12 cellular contexts compared by ENCODE assay signal in genomic region chr12:6954316-6954710, GRCh38. TPM values are rescaled to one million over a fixed set of nuclear protein-coding genes. Genes with fewer than 3 reads are reported as not detected.
DNase-seq lines count a peak whose midpoint lies in the region; ATAC-seq, FAIRE-seq and TF ChIP-seq lines count a peak whose summit lies in the region.
"Had no signal": no experiment of that assay in that cellular context is flagged by ENCODE, and none has a peak within 500 bp of the region (broad histone marks: within the 10 kb centered on the region; RNA-seq: fewer than 3 reads in every experiment).

No MANE protein-coding gene starts in this region.

- POLR2A ChIA-PET in endothelial cell of umbilical vein (lab: Charles Lee): no interaction called here

- H2AFZ ChIP-seq in GM23338 (no peak overlapping the region), SU-DHL-6 (ENCODE audit: low read depth, low read length, severe bottlenecking) (no peak overlapping the region), endothelial cell of umbilical vein (ENCODE audit: low read depth, low read length) (peak overlapping the region; percentile 52), smooth muscle cell (ENCODE audit: low read depth) (no peak overlapping the region)

- H3K79me2 ChIP-seq in GM23338 (replicated peaks; ENCODE audit: insufficient read depth) (no peaks in the 10 kb centered on the region), SU-DHL-6 (ENCODE audit: insufficient read depth, low read length) (no peaks in the 10 kb centered on the region), endothelial cell of umbilical vein (ENCODE audit: control insufficient read depth, insufficient read depth, low read length) (no peaks in the 10 kb centered on the region), smooth muscle cell (ENCODE audit: low read depth) (no peaks in the 10 kb centered on the region)

- CTCF ChIA-PET in endothelial cell of umbilical vein (lab: Charles Lee): interaction anchor here (1.2 to 2.2 kb wide), 4 partner anchors 10 to 159 kb away, joined by 3 to 12 read pairs (median 6); partner anchors contain the start of genes C12orf57 and RNU7-1

- no peak for ATAC-seq in GM23338

- intact Hi-C loops in endothelial cell of umbilical vein (cut with micrococcal nuclease) (no loop called here), testis (cut with DNase I; ENCODE audit: low total_unique reads) (no loop called here)

- no peaks in the 10 kb centered on the region for H3K36me3 ChIP-seq in GM23338 (ENCODE audit: insufficient read depth)
- no peaks in the 10 kb centered on the region for H3K36me3 ChIP-seq in SU-DHL-6 (ENCODE audit: low read length)
- no peaks in the 10 kb centered on the region for H3K36me3 ChIP-seq in endothelial cell of umbilical vein (ENCODE audit: control insufficient read depth in 2 of 2, extremely low read depth in 1 of 2, insufficient read depth in 2 of 2, low read length in 2 of 2)
- no peaks in the 10 kb centered on the region for H3K36me3 ChIP-seq in smooth muscle cell (ENCODE audit: low read depth)
- H3K36me3 ChIP-seq in BE2C: no peaks in the 10 kb centered on the region
- no peaks in the 10 kb centered on the region for H3K36me3 ChIP-seq in testis (ENCODE audit: low read depth, missing control alignments)
- H3K36me3 ChIP-seq: HAP-1 had no signal

- no peak for TF ChIP-seq CTCF in GM23338 (conservative IDR thresholded peaks at IDR 0.05; ENCODE audit: low read depth in 2 of 2)
- TF ChIP-seq CTCF in SU-DHL-6 (IDR thresholded peaks at IDR 0.05; ENCODE audit: insufficient read depth, low read length, poor library complexity, severe bottlenecking): no peak
- no peak for TF ChIP-seq CTCF in endothelial cell of umbilical vein (IDR thresholded peaks at IDR 0.05; ENCODE audit: extremely low read depth in 1 of 2, insufficient read depth in 1 of 2, low read depth in 1 of 2, low read length in 2 of 2)
- no peak for TF ChIP-seq CTCF in smooth muscle cell (IDR thresholded peaks at IDR 0.05; ENCODE audit: borderline replicate concordance, insufficient read depth, poor library complexity, severe bottlenecking)
- TF ChIP-seq CTCF in BE2C (IDR thresholded peaks at IDR 0.05; ENCODE audit: low read depth, low read length): no peak
- no peak for TF ChIP-seq CTCF in testis (IDR thresholded peaks at IDR 0.05)

- H3K9ac ChIP-seq in SU-DHL-6 (ENCODE audit: low read length) (no peak overlapping the region), endothelial cell of umbilical vein (replicated peaks; ENCODE audit: extremely low read depth, insufficient read depth, low read length) (no peak overlapping the region), smooth muscle cell (ENCODE audit: low read depth) (no peak overlapping the region)

- no peak for FAIRE-seq in endothelial cell of umbilical vein (lab: Jason Lieb, UNC)

- H4K20me1 ChIP-seq in GM23338 (replicated peaks; ENCODE audit: insufficient read depth): no peaks in the 10 kb centered on the region
- no peaks in the 10 kb centered on the region for H4K20me1 ChIP-seq in SU-DHL-6 (ENCODE audit: low read depth, low read length)
- H4K20me1 ChIP-seq in endothelial cell of umbilical vein (replicated peaks; ENCODE audit: control insufficient read depth, extremely low read depth, insufficient read depth, low read length): no peaks in the 10 kb centered on the region
- no peaks in the 10 kb centered on the region for H4K20me1 ChIP-seq in smooth muscle cell (ENCODE audit: low read depth)

- no peaks in the 10 kb centered on the region for H3K9me2 ChIP-seq in GM23338 (ENCODE audit: insufficient read depth)
- no peaks in the 10 kb centered on the region for H3K9me2 ChIP-seq in SU-DHL-6 (replicated peaks; ENCODE audit: insufficient read depth, low read length)

- H3K27ac Mint-ChIP-seq in GM23338: peak overlapping the region; percentile 66; the same call in 1 of the 2 replicates

- peaks cover 13% of the 10 kb centered on the region for H3K4me1 ChIP-seq in GM23338 (ENCODE audit: insufficient read depth)
- H3K4me1 ChIP-seq in endothelial cell of umbilical vein (ENCODE audit: control insufficient read depth, extremely low read depth, insufficient read depth, low read length): peaks cover 22% of the 10 kb centered on the region
- H3K4me1 ChIP-seq in smooth muscle cell (ENCODE audit: low read depth): no peaks in the 10 kb centered on the region
- H3K4me1 ChIP-seq in BE2C: no peaks in the 10 kb centered on the region
- peaks cover 20% of the 10 kb centered on the region for H3K4me1 ChIP-seq in testis
- H3K4me1 ChIP-seq: HAP-1 had no signal

- DNase-seq in GM23338 (ENCODE audit: low spot score) (no peak), endothelial cell of umbilical vein (ENCODE audit: low read depth, low spot score) (no peak), smooth muscle cell (lab: John Stamatoyannopoulos, UW; ENCODE audit: unreplicated experiment) (no peak), BE2C (no peak), dermis blood vessel endothelial cell (no peak), KG1 (lab: John Stamatoyannopoulos, UW) (no peak), testis (no peak)
- DNase-seq: NCI-H187 had no signal

- H3K4me1 Mint-ChIP-seq in GM23338: peaks cover 32% of the 10 kb centered on the region
- H3K4me1 Mint-ChIP-seq: brain had no signal

- no peaks in the 10 kb centered on the region for H3K9me3 Mint-ChIP-seq in GM23338
- H3K9me3 Mint-ChIP-seq: brain had no signal

- 96% methylated on average over 8 of the region's 8 CpGs for WGBS in smooth muscle cell (ENCODE audit: low lambda C conversion rate)
- WGBS in testis, 2 donors: 90 to 91% methylated on average over 8 of the region's 8 CpGs

- H3K27me3 ChIP-seq in GM23338 (ENCODE audit: insufficient read depth) (no peaks in the 10 kb centered on the region), SU-DHL-6 (ENCODE audit: low read length) (no peaks in the 10 kb centered on the region), endothelial cell of umbilical vein (ENCODE audit: control insufficient read depth in 2 of 2, insufficient read depth in 2 of 2, low read length in 2 of 2) (no peaks in the 10 kb centered on the region), smooth muscle cell (ENCODE audit: low read depth) (no peaks in the 10 kb centered on the region), BE2C (no peaks in the 10 kb centered on the region), testis (no peaks in the 10 kb centered on the region)

- H3K27me3 Mint-ChIP-seq in GM23338 (ENCODE audit: insufficient read depth, low read depth, poor library complexity): peaks cover 15% of the 10 kb centered on the region

- H3K4me2 ChIP-seq in GM23338 (no peak overlapping the region), SU-DHL-6 (ENCODE audit: low read depth, low read length, poor library complexity, severe bottlenecking) (peak overlapping the region; percentile 61), endothelial cell of umbilical vein (ENCODE audit: insufficient read depth, low read length) (no peak overlapping the region), smooth muscle cell (peak overlapping the region; percentile 48)

- BruUV-seq in endothelial cell of umbilical vein (replicated peaks; lab: Mats Ljungman, UMichigan): no TSS peak

- dilution Hi-C loops in endothelial cell of umbilical vein (cut with MboI; ENCODE audit: extremely low pct_ligation_motif_present, low sequenced_read_pairs): no loop called here

- H3K9me3 ChIP-seq in SU-DHL-6 (ENCODE audit: insufficient read depth, low read length) (no peaks in the 10 kb centered on the region), endothelial cell of umbilical vein (replicated peaks; ENCODE audit: control insufficient read depth, insufficient read depth, low read length) (no peaks in the 10 kb centered on the region), smooth muscle cell (replicated peaks; ENCODE audit: low read depth) (no peaks in the 10 kb centered on the region), BE2C (no peaks in the 10 kb centered on the region), testis (no peaks in the 10 kb centered on the region)
- H3K9me3 ChIP-seq: HAP-1 had no signal

- H3K36me3 Mint-ChIP-seq in GM23338 (ENCODE audit: low read depth): no peaks in the 10 kb centered on the region; the same call in 2 of the 3 replicates
- H3K36me3 Mint-ChIP-seq: brain had no signal

- no peaks in the 10 kb centered on the region for H3K9me1 ChIP-seq in endothelial cell of umbilical vein (replicated peaks; ENCODE audit: control insufficient read depth, extremely low read depth, insufficient read depth, low read length)

- H3F3A ChIP-seq in GM23338 (replicated peaks; ENCODE audit: low read depth) (no peaks in the 10 kb centered on the region), SU-DHL-6 (ENCODE audit: insufficient read depth) (no peaks in the 10 kb centered on the region), smooth muscle cell (ENCODE audit: low read depth) (no peaks in the 10 kb centered on the region)

- peak overlapping the region; percentile 39; the same call in 1 of the 3 replicates for H3K4me3 Mint-ChIP-seq in GM23338
- H3K4me3 Mint-ChIP-seq: brain had no signal

- H3K27ac ChIP-seq in GM23338 (ENCODE audit: low read depth) (no peak overlapping the region), SU-DHL-6 (ENCODE audit: low read depth, low read length) (no peak overlapping the region), endothelial cell of umbilical vein (ENCODE audit: insufficient read depth, low read depth, low read length) (no peak overlapping the region), smooth muscle cell (ENCODE audit: low read depth) (no peak overlapping the region), testis (peak overlapping the region in 1 of 2 donors; percentile 24)

- TF ChIP-seq POLR2A in endothelial cell of umbilical vein (IDR thresholded peaks at IDR 0.05; ENCODE audit: low read depth, low read length) (no peak), testis (IDR thresholded peaks at IDR 0.05) (no peak)

- H3K4me3 ChIP-seq in GM23338: no peak overlapping the region
- H3K4me3 ChIP-seq in SU-DHL-6 (ENCODE audit: insufficient read depth, low read length, poor library complexity, severe bottlenecking): no peak overlapping the region
- H3K4me3 ChIP-seq in endothelial cell of umbilical vein (replicated peaks in 1 of 3; ENCODE audit: insufficient read depth in 1 of 3, low read depth in 1 of 3, low read length in 3 of 3): no peak overlapping the region
- no peak overlapping the region for H3K4me3 ChIP-seq in smooth muscle cell
- no peak overlapping the region for H3K4me3 ChIP-seq in BE2C (ENCODE audit: low read depth, low read length)
- H3K4me3 ChIP-seq in testis: no peak overlapping the region
- H3K4me3 ChIP-seq: HAP-1 had no signal

RNA-seq across cellular contexts. Expression of gene PTPN6, which starts 3.2 kb away (rescaled TPM):
- total RNA-seq in GM23338 (2014; rRNA removed; shearing (Covaris generic)): 24.7 and 25.3 TPM in 2 replicates
- polyA plus RNA-seq in GM23338 (2016; fragmentation: Nextera tagmentation; extraction: Ambion mirVana) (35.4 and 40.6 TPM in 2 replicates), endothelial cell of umbilical vein (0.25 and 0.38 TPM in 2 replicates), smooth muscle cell (2.8 and 8.7 TPM in 2 replicates), testis (ENCODE audit: insufficient read depth, low read depth, low replicate concordance) (19.1 TPM)
- total RNA-seq in endothelial cell of umbilical vein (1.6 and 1.8 TPM in 2 replicates), smooth muscle cell (4.3 and 5.5 TPM in 2 replicates), dermis blood vessel endothelial cell (2.4 and 3.4 TPM in 2 replicates), testis (1 to 10 TPM; 3.7 to 9.1 TPM)
- 0.18 and 0.41 TPM in 2 replicates for polyA plus RNA-seq in endothelial cell of umbilical vein (2011; cell fraction: cytosol; rRNA removed)
- 0.51 and 1.1 TPM in 2 replicates for polyA plus RNA-seq in endothelial cell of umbilical vein (2011; cell fraction: nucleus; rRNA removed)
- 0.29 and 0.55 TPM in 2 replicates for polyA plus RNA-seq in endothelial cell of umbilical vein (2012)
- 0.28 and 0.46 TPM in 2 replicates for polyA minus RNA-seq in endothelial cell of umbilical vein
- polyA minus RNA-seq in endothelial cell of umbilical vein (2011; cell fraction: cytosol; rRNA and poly(A)+ RNA removed): 9.4 TPM
- 0.48 and 2.4 TPM in 2 replicates for polyA minus RNA-seq in endothelial cell of umbilical vein (2011; cell fraction: nucleus; rRNA and poly(A)+ RNA removed)
- not detected for polyA plus RNA-seq in BE2C (2012; ENCODE audit: insufficient read depth, insufficient read length, low read depth)

RNA-seq across cellular contexts. Expression of gene C12orf57, which starts 10.5 kb away (rescaled TPM):
- 186 and 204 TPM in 2 replicates for total RNA-seq in GM23338 (2014; rRNA removed; shearing (Covaris generic))
- polyA plus RNA-seq in GM23338 (2016; fragmentation: Nextera tagmentation; extraction: Ambion mirVana) (262 and 285 TPM in 2 replicates), endothelial cell of umbilical vein (729 and 802 TPM in 2 replicates), smooth muscle cell (360 and 397 TPM in 2 replicates), testis (ENCODE audit: insufficient read depth, low read depth, low replicate concordance) (141 TPM)
- total RNA-seq in endothelial cell of umbilical vein (153 and 167 TPM in 2 replicates), smooth muscle cell (433 and 494 TPM in 2 replicates), dermis blood vessel endothelial cell (73.7 and 177 TPM in 2 replicates), testis (100 to 1,000 TPM; 143 to 236 TPM)
- polyA plus RNA-seq in endothelial cell of umbilical vein (2011; cell fraction: cytosol; rRNA removed): 563 and 605 TPM in 2 replicates
- polyA plus RNA-seq in endothelial cell of umbilical vein (2011; cell fraction: nucleus; rRNA removed): 175 and 212 TPM in 2 replicates
- 176 and 200 TPM in 2 replicates for polyA plus RNA-seq in endothelial cell of umbilical vein (2012)
- polyA minus RNA-seq in endothelial cell of umbilical vein: 79.2 and 103 TPM in 2 replicates
- polyA minus RNA-seq in endothelial cell of umbilical vein (2011; cell fraction: cytosol; rRNA and poly(A)+ RNA removed): 85.2 TPM
- 26.8 and 44.8 TPM in 2 replicates for polyA minus RNA-seq in endothelial cell of umbilical vein (2011; cell fraction: nucleus; rRNA and poly(A)+ RNA removed)
- polyA plus RNA-seq in BE2C (2012; ENCODE audit: insufficient read depth, insufficient read length, low read depth): 616 TPM

RNA-seq across cellular contexts. Expression of gene RNU7-1, which starts 10.7 kb away (rescaled TPM):
- not detected in 2 replicates for total RNA-seq in GM23338 (2014; rRNA removed; shearing (Covaris generic))
- polyA plus RNA-seq in GM23338 (2016; fragmentation: Nextera tagmentation; extraction: Ambion mirVana): not detected in 2 replicates
- total RNA-seq in endothelial cell of umbilical vein: not detected in 2 replicates
- polyA plus RNA-seq in endothelial cell of umbilical vein: not detected in 2 replicates
- polyA plus RNA-seq in endothelial cell of umbilical vein (2011; cell fraction: cytosol; rRNA removed): not detected in 2 replicates
- polyA plus RNA-seq in endothelial cell of umbilical vein (2011; cell fraction: nucleus; rRNA removed): not detected in 2 replicates
- polyA plus RNA-seq in endothelial cell of umbilical vein (2012): not detected in 2 replicates
- not detected in 2 replicates for polyA minus RNA-seq in endothelial cell of umbilical vein
- not detected for polyA minus RNA-seq in endothelial cell of umbilical vein (2011; cell fraction: cytosol; rRNA and poly(A)+ RNA removed)
- not detected in 2 replicates for polyA minus RNA-seq in endothelial cell of umbilical vein (2011; cell fraction: nucleus; rRNA and poly(A)+ RNA removed)
- not detected in 2 replicates for total RNA-seq in smooth muscle cell
- polyA plus RNA-seq in smooth muscle cell: not detected in 2 replicates
- not detected for polyA plus RNA-seq in BE2C (2012; ENCODE audit: insufficient read depth, insufficient read length, low read depth)
- total RNA-seq in dermis blood vessel endothelial cell: not detected in 2 replicates
- not detected for total RNA-seq in testis
- not detected for polyA plus RNA-seq in testis (ENCODE audit: insufficient read depth, low read depth, low replicate concordance)
- total RNA-seq: left lobe of liver had no signal

RNA-seq across cellular contexts. Expression of gene PHB2, which starts 16.2 kb away (rescaled TPM):
- total RNA-seq in GM23338 (2014; rRNA removed; shearing (Covaris generic)): 378 and 416 TPM in 2 replicates
- polyA plus RNA-seq in GM23338 (2016; fragmentation: Nextera tagmentation; extraction: Ambion mirVana): 224 and 238 TPM in 2 replicates
- total RNA-seq in endothelial cell of umbilical vein: 231 and 244 TPM in 2 replicates
- polyA plus RNA-seq in endothelial cell of umbilical vein: 390 and 409 TPM in 2 replicates
- 430 and 447 TPM in 2 replicates for polyA plus RNA-seq in endothelial cell of umbilical vein (2011; cell fraction: cytosol; rRNA removed)
- polyA plus RNA-seq in endothelial cell of umbilical vein (2011; cell fraction: nucleus; rRNA removed): 271 and 280 TPM in 2 replicates
- polyA plus RNA-seq in endothelial cell of umbilical vein (2012): 246 and 260 TPM in 2 replicates
- 176 and 178 TPM in 2 replicates for polyA minus RNA-seq in endothelial cell of umbilical vein
- 134 TPM for polyA minus RNA-seq in endothelial cell of umbilical vein (2011; cell fraction: cytosol; rRNA and poly(A)+ RNA removed)
- polyA minus RNA-seq in endothelial cell of umbilical vein (2011; cell fraction: nucleus; rRNA and poly(A)+ RNA removed): 66.9 and 67.4 TPM in 2 replicates
- total RNA-seq in smooth muscle cell: 148 and 162 TPM in 2 replicates
- polyA plus RNA-seq in smooth muscle cell: 139 and 155 TPM in 2 replicates
- polyA plus RNA-seq in BE2C (2012; ENCODE audit: insufficient read depth, insufficient read length, low read depth): 577 TPM
- total RNA-seq in dermis blood vessel endothelial cell: 191 and 205 TPM in 2 replicates
- 100 to 1,000 TPM; 118 to 153 TPM for total RNA-seq in testis
- polyA plus RNA-seq in testis (ENCODE audit: insufficient read depth, low read depth, low replicate concordance): 97.3 TPM

RNA-seq across cellular contexts. Expression of gene EMG1, which starts 16.4 kb away (rescaled TPM):
- total RNA-seq in GM23338 (2014; rRNA removed; shearing (Covaris generic)): 66.7 and 71.7 TPM in 2 replicates
- 157 and 160 TPM in 2 replicates for polyA plus RNA-seq in GM23338 (2016; fragmentation: Nextera tagmentation; extraction: Ambion mirVana)
- 54.7 and 56.6 TPM in 2 replicates for total RNA-seq in endothelial cell of umbilical vein
- polyA plus RNA-seq in endothelial cell of umbilical vein: 32.7 and 57.7 TPM in 2 replicates
- polyA plus RNA-seq in endothelial cell of umbilical vein (2011; cell fraction: cytosol; rRNA removed): 47.5 and 57.5 TPM in 2 replicates
- 31.5 and 55.2 TPM in 2 replicates for polyA plus RNA-seq in endothelial cell of umbilical vein (2011; cell fraction: nucleus; rRNA removed)
- polyA plus RNA-seq in endothelial cell of umbilical vein (2012): 62.5 and 99.6 TPM in 2 replicates
- 27.0 and 29.6 TPM in 2 replicates for polyA minus RNA-seq in endothelial cell of umbilical vein
- polyA minus RNA-seq in endothelial cell of umbilical vein (2011; cell fraction: cytosol; rRNA and poly(A)+ RNA removed): 34.5 TPM
- 14.6 and 20.9 TPM in 2 replicates for polyA minus RNA-seq in endothelial cell of umbilical vein (2011; cell fraction: nucleus; rRNA and poly(A)+ RNA removed)
- 21.9 and 26.5 TPM in 2 replicates for total RNA-seq in smooth muscle cell
- 54.4 and 62.0 TPM in 2 replicates for polyA plus RNA-seq in smooth muscle cell
- polyA plus RNA-seq in BE2C (2012; ENCODE audit: insufficient read depth, insufficient read length, low read depth): 143 TPM
- 35.6 and 39.3 TPM in 2 replicates for total RNA-seq in dermis blood vessel endothelial cell
- total RNA-seq in testis: 10 to 100 TPM; 40.2 to 45.5 TPM
- 36.7 TPM for polyA plus RNA-seq in testis (ENCODE audit: insufficient read depth, low read depth, low replicate concordance)

Comparison
In these comparisons a context has a peak if more than half of its experiments do, and no peak if none do; other contexts are left out.
1. H3K4me2 ChIP-seq: peak in SU-DHL-6 (single experiment) and smooth muscle cell (single experiment); none in GM23338 (single experiment) and endothelial cell of umbilical vein (single experiment).